Comparison of ENCODE assay signal across 24 cellular contexts in the genomic region with DNA sequence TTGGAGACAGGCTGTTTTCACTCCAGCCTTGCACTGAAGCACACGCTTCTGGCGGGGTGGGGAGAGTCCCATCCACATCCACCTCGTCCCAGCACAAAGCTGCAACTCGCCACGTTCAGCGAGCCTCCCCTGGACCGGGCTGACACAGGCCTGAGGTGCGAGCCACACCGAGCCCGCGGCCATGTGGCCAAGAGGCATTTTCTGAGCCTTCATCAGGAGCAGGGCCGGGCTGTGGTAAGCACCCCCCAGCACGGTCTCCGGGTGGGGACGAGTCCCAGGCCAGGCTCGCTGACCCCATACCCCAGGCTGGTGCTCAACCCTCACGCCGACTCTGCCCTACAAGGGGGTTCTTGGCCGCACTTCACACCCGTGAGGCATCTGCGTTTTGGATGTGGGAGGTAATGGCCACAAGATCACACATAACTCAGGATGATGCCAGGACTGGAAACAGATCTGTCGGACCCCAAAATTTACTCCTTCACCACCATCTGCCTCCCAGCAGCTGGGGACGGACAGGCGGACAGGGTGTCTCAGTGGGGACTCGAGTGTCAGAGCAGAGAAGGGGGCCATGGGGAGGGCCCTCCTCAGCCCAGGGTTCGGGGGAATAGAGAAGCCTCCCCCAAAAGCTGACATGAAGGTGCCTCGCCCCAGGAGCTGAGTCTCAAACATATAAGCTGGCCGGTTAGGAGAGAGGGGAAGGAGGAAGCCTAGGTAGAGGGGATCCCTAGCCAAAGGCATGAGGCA. TPM values are rescaled to one million over a fixed set of nuclear protein-coding genes. Genes with fewer than 3 reads are reported as not detected.
DNase-seq lines count a peak whose midpoint lies in the region; ATAC-seq and TF ChIP-seq lines count a peak whose summit lies in the region.
"Had no signal": no experiment of that assay in that cellular context is flagged by ENCODE, and none has a peak within 500 bp of the region (broad histone marks: within the 10 kb centered on the region; RNA-seq: fewer than 3 reads in every experiment).

No MANE protein-coding gene starts in this region.

- peak; percentile 59 for DNase-seq in activated effector memory CD4-positive, alpha-beta T cell treated with anti-CD3 and anti-CD28 coated beads, Interleukin-2, amount 50 U/mL, for 16 hours
- DNase-seq in activated effector memory CD4-positive, alpha-beta T cell treated with Interleukin-2 at 50 U/mL for 16 hours = no peak
- DNase-seq in IMR-90 (no peak), glutamatergic neuron (no peak), type B pancreatic cell (ENCODE audit: extremely low spot score, unreplicated experiment) (no peak), SIG-M5 treated with dmso at 0.1 percent for 504 hours (lab: John Stamatoyannopoulos, UW; ENCODE audit: unreplicated experiment) (no peak), mesenteric fat pad (ENCODE audit: low spot score) (no peak)
- no peak for DNase-seq in NK-92 treated with Interleukin-12 subunit alpha and Interleukin-12 subunit beta, amount 100 ng/mL, for 24 hours (lab: John Stamatoyannopoulos, UW)
- DNase-seq: 8988T; AML-193; C1 segment of cervical spinal cord; CD8-positive, alpha-beta T cell; GDM1; HFFc6; KBM-7; MM.1S; NCI-H1048; NCI-H1417 treated with DMSO at 0.1 percent for 48 hours; NCI-H187; NCI-H446; NCI-H526 treated with DMSO at 0.1 percent for 48 hours; PC-3; SHP77 treated with DMSO at 0.1 percent for 48 hours; SK-N-SH had no signal

- no TSS peak for BruUV-seq in IMR-90 (replicated peaks; lab: Mats Ljungman, UMichigan)

- H2BK120ac ChIP-seq in IMR-90 (ENCODE audit: low read depth, low read length) = no peak overlapping the region

- H3K4me1 Mint-ChIP-seq in glutamatergic neuron (ENCODE audit: low read depth, unreplicated experiment) (peaks cover 10% of the 10 kb centered on the region), type B pancreatic cell (ENCODE audit: unreplicated experiment) (peaks cover 5% of the 10 kb centered on the region)

- H3K36me3 Mint-ChIP-seq in glutamatergic neuron (ENCODE audit: unreplicated experiment) = no peaks in the 10 kb centered on the region
- no peaks in the 10 kb centered on the region for H3K36me3 Mint-ChIP-seq in type B pancreatic cell
- H3K36me3 Mint-ChIP-seq: CD8-positive, alpha-beta T cell had no signal

- H3K9me3 Mint-ChIP-seq in glutamatergic neuron (ENCODE audit: unreplicated experiment) = no peaks in the 10 kb centered on the region
- H3K9me3 Mint-ChIP-seq in type B pancreatic cell = no peaks in the 10 kb centered on the region
- H3K9me3 Mint-ChIP-seq: CD8-positive, alpha-beta T cell; HFFc6 had no signal

- H2BK20ac ChIP-seq in IMR-90 (ENCODE audit: low read depth, low read length) = no peak overlapping the region

- H3K36me3 ChIP-seq in IMR-90 (ENCODE audit: control insufficient read depth, insufficient read depth, low read length) = peaks cover 10% of the 10 kb centered on the region; the same call in 1 of the 2 replicates

- H2AK9ac ChIP-seq in IMR-90 (replicated peaks; ENCODE audit: low read depth, low read length, poor library complexity) = peak overlapping the region; percentile 1

- POLR2A ChIA-PET in IMR-90 (lab: Charles Lee; ENCODE audit: unreplicated experiment) = no interaction called here

- H4K8ac ChIP-seq in IMR-90 (ENCODE audit: low read depth in 2 of 2, low read length in 2 of 2) = no peak overlapping the region

- no peak overlapping the region for H3K14ac ChIP-seq in IMR-90 (replicated peaks; ENCODE audit: low read depth, low read length)

- H3K4me3 Mint-ChIP-seq in glutamatergic neuron (ENCODE audit: unreplicated experiment) = peak overlapping the region; percentile 46
- no peak overlapping the region for H3K4me3 Mint-ChIP-seq in type B pancreatic cell
- H3K4me3 Mint-ChIP-seq: CD8-positive, alpha-beta T cell; HFFc6 had no signal

- no peaks in the 10 kb centered on the region for H3K27me3 ChIP-seq in IMR-90 (ENCODE audit: control insufficient read depth, insufficient read depth, low read length)

- no peak overlapping the region for H4K5ac ChIP-seq in IMR-90 (ENCODE audit: low read depth, low read length)

- in situ Hi-C loops in IMR-90 (cut with MboI; ENCODE audit: low sequenced_read_pairs) = no loop called here

- dilution Hi-C loops in IMR-90 (cut with HindIII; ENCODE audit: low sequenced_read_pairs, unreplicated experiment) = no loop called here

- no peak overlapping the region for H3K4me2 ChIP-seq in IMR-90 (ENCODE audit: low read depth, low read length)
- H3K4me2 ChIP-seq: SK-N-SH had no signal

- H3K4me1 ChIP-seq in IMR-90 (ENCODE audit: control insufficient read depth, insufficient read depth, low read length) = no peaks in the 10 kb centered on the region; the same call in 1 of the 2 replicates

- H3K23ac ChIP-seq in IMR-90 (ENCODE audit: low read depth, low read length) = no peak overlapping the region

- no peaks in the 10 kb centered on the region for H3K9me3 ChIP-seq in IMR-90 (ENCODE audit: control insufficient read depth, insufficient read depth, low read length)
- H3K9me3 ChIP-seq: SK-N-SH had no signal

- TF ChIP-seq RAD21 in IMR-90 (IDR thresholded peaks at IDR 0.05; ENCODE audit: low read length) = no peak

- no peak overlapping the region for H3K4ac ChIP-seq in IMR-90 (ENCODE audit: low read depth, low read length)

- no peak for TF ChIP-seq POLR2A in IMR-90 (IDR thresholded peaks at IDR 0.05; ENCODE audit: low read depth, low read length)

- peaks cover 0 to 19% of the 10 kb centered on the region in 2 experiments; a peak in 3 of 4 replicates for H3K79me1 ChIP-seq in IMR-90 (ENCODE audit: low read depth in 1 of 2, low read length in 2 of 2)

- H3K27me3 Mint-ChIP-seq in glutamatergic neuron (ENCODE audit: unreplicated experiment) (peaks cover 10% of the 10 kb centered on the region), type B pancreatic cell (no peaks in the 10 kb centered on the region)

- no peak overlapping the region for H3K4me3 ChIP-seq in IMR-90 (ENCODE audit: insufficient read depth, low read depth, low read length)

- H3K27ac Mint-ChIP-seq in glutamatergic neuron (ENCODE audit: unreplicated experiment) (no peak overlapping the region), type B pancreatic cell (peak overlapping the region; percentile 26)
- H3K27ac Mint-ChIP-seq: CD8-positive, alpha-beta T cell; HFFc6 had no signal

- no peak overlapping the region for H2AFZ ChIP-seq in IMR-90 (replicated peaks; ENCODE audit: low read length, poor library complexity)

- H2BK15ac ChIP-seq in IMR-90 (ENCODE audit: low read depth, low read length) = no peak overlapping the region

- H4K91ac ChIP-seq in IMR-90 (ENCODE audit: insufficient read depth, low read depth, low read length) = no peak overlapping the region

- TF ChIP-seq CTCF in IMR-90 (conservative IDR thresholded peaks at IDR 0.05; ENCODE audit: low read depth, low read length) (no peak), glutamatergic neuron (IDR thresholded peaks at IDR 0.05; ENCODE audit: partially characterized antibody, unreplicated experiment) (no peak), type B pancreatic cell (conservative IDR thresholded peaks at IDR 0.05) (no peak)

- H2BK5ac ChIP-seq in IMR-90 (ENCODE audit: low read depth, low read length, poor library complexity, severe bottlenecking) = no peak overlapping the region

- H3K18ac ChIP-seq in IMR-90 (ENCODE audit: low read depth, low read length) = no peak overlapping the region

- intact Hi-C loops in IMR-90 (cut with micrococcal nuclease) = loop anchor here (5.0 kb wide), 2 partner anchors 75 to 255 kb away; partner anchors contain the start of gene RNF213

- WGBS in IMR-90 (ENCODE audit: extremely low coverage in 2 of 2, insufficient read length in 1 of 2), 2 experiments = 93% methylated on average over 6 of the region's 28 CpGs; no CpG with 5 or more reads in 1 of the 2 experiments

- CTCF ChIA-PET in IMR-90 (lab: Yijun Ruan, JAX) = interaction anchor here (0.5 kb wide), 1 partner anchor 8 kb away, joined by 3 read pairs; no protein-coding TSS in a partner anchor

- H4K20me1 ChIP-seq in IMR-90 (ENCODE audit: insufficient read depth, low read length) = peaks cover 26% of the 10 kb centered on the region

- H3K9ac ChIP-seq in IMR-90 (ENCODE audit: low read depth, low read length) = no peak overlapping the region
- H3K9ac ChIP-seq: SK-N-SH had no signal

- H3K56ac ChIP-seq in IMR-90 (ENCODE audit: extremely low read depth, insufficient read depth, low read length) = no peak overlapping the region

- no peak overlapping the region for H3K27ac ChIP-seq in IMR-90 (ENCODE audit: insufficient read depth, low read length)

- no peak for ATAC-seq in IMR-90 (ENCODE audit: low read depth)
- ATAC-seq: CD8-positive, alpha-beta T cell had no signal

- H2AK5ac ChIP-seq in IMR-90 (ENCODE audit: low read depth, low read length) = no peak overlapping the region

- no peaks in the 10 kb centered on the region for H3K9me1 ChIP-seq in IMR-90 (ENCODE audit: insufficient read depth, low read length)

TF ChIP-seq in IMR-90, 13 proteins besides CTCF, POLR2A, EP300 and RAD21 (continues in another document):
- TF ChIP-seq CEBPB (IDR thresholded peaks at IDR 0.05; ENCODE audit: low read depth, low read length) = no peak
- TF ChIP-seq, protein P1, sequence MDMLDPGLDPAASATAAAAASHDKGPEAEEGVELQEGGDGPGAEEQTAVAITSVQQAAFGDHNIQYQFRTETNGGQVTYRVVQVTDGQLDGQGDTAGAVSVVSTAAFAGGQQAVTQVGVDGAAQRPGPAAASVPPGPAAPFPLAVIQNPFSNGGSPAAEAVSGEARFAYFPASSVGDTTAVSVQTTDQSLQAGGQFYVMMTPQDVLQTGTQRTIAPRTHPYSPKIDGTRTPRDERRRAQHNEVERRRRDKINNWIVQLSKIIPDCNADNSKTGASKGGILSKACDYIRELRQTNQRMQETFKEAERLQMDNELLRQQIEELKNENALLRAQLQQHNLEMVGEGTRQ (IDR thresholded peaks at IDR 0.05; ENCODE audit: low read depth, low read length) = no peak

RNA-seq across cellular contexts. Expression of gene TBC1D16, which starts 28.5 kb away (rescaled TPM):
- total RNA-seq in IMR-90 (2012; rRNA removed) (14.4 and 16.7 TPM in 2 replicates), glutamatergic neuron (ENCODE audit: unreplicated experiment) (197 TPM), type B pancreatic cell (ENCODE audit: low replicate concordance) (35.5 and 71.9 TPM in 2 replicates), mesenteric fat pad (111 TPM)
- polyA plus RNA-seq in IMR-90 (2012; rRNA removed) = 9.2 and 10.1 TPM in 2 replicates
- polyA plus RNA-seq in IMR-90 (2012; cell fraction: cytosol; rRNA removed) = 6.3 and 8.7 TPM in 2 replicates
- 14.0 and 18.3 TPM in 2 replicates for polyA plus RNA-seq in IMR-90 (2012; cell fraction: nucleus; rRNA removed; ENCODE audit: low replicate concordance)

RNA-seq across cellular contexts. Expression of gene CCDC40, which starts 29.3 kb away (rescaled TPM):
- total RNA-seq in IMR-90 (2012; rRNA removed) = 0.90 and 1.9 TPM in 2 replicates
- polyA plus RNA-seq in IMR-90 (2012; rRNA removed) = 3.8 and 4.7 TPM in 2 replicates
- polyA plus RNA-seq in IMR-90 (2012; cell fraction: cytosol; rRNA removed) = 1.2 and 1.6 TPM in 2 replicates
- 17.9 and 21.8 TPM in 2 replicates for polyA plus RNA-seq in IMR-90 (2012; cell fraction: nucleus; rRNA removed; ENCODE audit: low replicate concordance)
- total RNA-seq in glutamatergic neuron (ENCODE audit: unreplicated experiment) = 25.3 TPM
- total RNA-seq in type B pancreatic cell (ENCODE audit: low replicate concordance) = 8.5 and 29.6 TPM in 2 replicates
- total RNA-seq in mesenteric fat pad = 7.9 TPM
